ENCODE assay signal across 8 cellular contexts in the genomic region with DNA sequence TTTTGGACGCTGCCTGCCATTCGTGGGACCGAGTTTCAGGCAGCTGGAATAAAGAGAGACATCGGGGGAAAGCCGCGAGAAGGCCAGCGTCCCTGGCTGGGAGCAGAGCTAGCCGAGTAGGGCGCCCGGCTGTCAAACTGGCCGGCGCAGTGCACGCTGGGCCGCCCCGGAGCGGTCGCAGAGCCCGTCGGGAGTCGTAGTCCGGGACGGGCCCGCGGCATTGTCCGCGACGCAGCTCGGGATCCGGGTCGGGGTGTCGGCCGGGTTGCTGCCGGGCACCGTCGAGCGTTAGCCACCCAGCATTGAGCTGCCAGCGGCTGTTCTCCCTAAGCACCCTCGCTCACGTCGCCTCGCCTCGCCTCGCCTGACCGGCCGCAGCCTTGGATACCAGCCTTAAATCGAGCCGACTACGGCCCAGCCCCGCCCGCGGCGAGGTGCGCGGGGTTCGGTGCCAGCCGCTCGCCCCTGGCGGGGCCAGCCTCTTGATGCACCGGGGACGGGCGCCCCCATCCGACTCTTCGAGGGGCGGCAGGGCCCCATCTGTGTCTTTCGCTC. TPM values are rescaled to one million over a fixed set of nuclear protein-coding genes. Genes with fewer than 3 reads are reported as not detected.
DNase-seq lines count a peak whose midpoint lies in the region; ATAC-seq and TF ChIP-seq lines count a peak whose summit lies in the region.
"Not testable (repeated sequence)": the region's sequence is repeated elsewhere in the genome, so short reads cannot be mapped to it uniquely, and the experiment has no call there.

No MANE protein-coding gene starts in this region.

- H3K9me3 Mint-ChIP-seq in neural crest cell; stimulated activated naive B cell treated with anti-CD40 and anti-IgM and Interleukin-4, amounts not matched to agents 10 μg/mL and 1 μg/mL and 100 μg/mL, for 72 hours: not testable (repeated sequence)

- H3K4me3 Mint-ChIP-seq in neural crest cell: peak overlapping the region; percentile 100
- peak overlapping the region; percentile 82 to 89 for H3K4me3 Mint-ChIP-seq in stimulated activated naive B cell treated with anti-CD40 and anti-IgM and Interleukin-4, amounts not matched to agents 10 μg/mL and 1 μg/mL and 100 μg/mL, for 72 hours

- ATAC-seq in stimulated activated naive B cell treated with anti-CD40 and anti-IgM and Interleukin-4, amounts not matched to agents 10 μg/mL and 1 μg/mL and 100 μg/mL, for 72 hours (replicated peaks): peak; percentile 78 to 83

- not testable (repeated sequence) for H3K36me3 Mint-ChIP-seq in neural crest cell (ENCODE audit: low read depth); stimulated activated naive B cell treated with anti-CD40 and anti-IgM and Interleukin-4, amounts not matched to agents 10 μg/mL and 1 μg/mL and 100 μg/mL, for 72 hours

- TF ChIP-seq CTCF in fibroblast of the aortic adventitia (IDR thresholded peaks at IDR 0.05; ENCODE audit: insufficient read depth, low read length) (peak; percentile 47), neural crest cell (conservative IDR thresholded peaks at IDR 0.05) (peak; percentile 54)

- peaks cover 24% of the 10 kb centered on the region for H3K4me1 Mint-ChIP-seq in neural crest cell
- peaks cover 8 to 23% of the 10 kb centered on the region in 2 donors for H3K4me1 Mint-ChIP-seq in stimulated activated naive B cell treated with anti-CD40 and anti-IgM and Interleukin-4, amounts not matched to agents 10 μg/mL and 1 μg/mL and 100 μg/mL, for 72 hours

- peak overlapping the region; percentile 89 for H3K27ac Mint-ChIP-seq in neural crest cell (ENCODE audit: unreplicated experiment)
- peak overlapping the region; percentile 86 for H3K27ac Mint-ChIP-seq in stimulated activated naive B cell treated with anti-CD40 and anti-IgM and Interleukin-4, amounts not matched to agents 10 μg/mL and 1 μg/mL and 100 μg/mL, for 72 hours

- DNase-seq in ELF-1 (ENCODE audit: low read depth, low spot score) (peak; percentile 88), GOT3 (lab: John Stamatoyannopoulos, UW) (peak; percentile 68), LHCN-M2 (ENCODE audit: low read depth) (peak; percentile 71), SIG-M5 treated with dmso at 0.1 percent for 504 hours (lab: John Stamatoyannopoulos, UW; ENCODE audit: unreplicated experiment) (peak; percentile 53), fibroblast of the aortic adventitia (ENCODE audit: low read depth) (peak; percentile 65), neural crest cell (ENCODE audit: low read depth, low spot score) (peak; percentile 67)
- peak; percentile 77 for DNase-seq in activated T-helper 9 cell treated with anti-CD3 and anti-CD28 coated beads, Interleukin-2, amount 50 U/mL, for 16 hours (ENCODE audit: low read depth)
- DNase-seq in stimulated activated naive B cell treated with anti-CD40 and anti-IgM and Interleukin-4, amounts not matched to agents 10 μg/mL and 1 μg/mL and 100 μg/mL, for 72 hours: peak; percentile 81

- H3K27me3 Mint-ChIP-seq in neural crest cell (ENCODE audit: low read depth); stimulated activated naive B cell treated with anti-CD40 and anti-IgM and Interleukin-4, amounts not matched to agents 10 μg/mL and 1 μg/mL and 100 μg/mL, for 72 hours: not testable (repeated sequence)

- peak overlapping the region; percentile 52 for H3K4me3 ChIP-seq in fibroblast of the aortic adventitia (ENCODE audit: low read depth, low read length)

RNA-seq across cellular contexts. Expression of a gene that starts 14.8 kb away (rescaled TPM):
- total RNA-seq in LHCN-M2 (2014; rRNA removed) (0.90 and 1.4 TPM in 2 replicates), fibroblast of the aortic adventitia (ENCODE audit: low replicate concordance) (0.82 and 2.6 TPM in 2 replicates), neural crest cell (13.0 and 13.5 TPM in 2 replicates)
- 1.1 TPM for polyA plus RNA-seq in LHCN-M2 (2012)

Comparison
In these comparisons a context has a peak if more than half of its experiments do, and no peak if none do; other contexts are left out.
1. Peak in every context shown above with its lines: DNase-seq, ATAC-seq and H3K4me3 ChIP-seq.